33 cellular contexts compared by ENCODE assay signal in genomic region chr13:61766667-61767058, GRCh38.
"Had no signal": no experiment of that assay in that cellular context is flagged by ENCODE, and none has a peak within 500 bp of the region (broad histone marks: within the 10 kb centered on the region; RNA-seq: fewer than 3 reads in every experiment).

No MANE protein-coding gene starts in this region.

- H3K27ac ChIP-seq: ascending aorta, breast epithelium, cardiac muscle cell, colonic mucosa, esophagus muscularis mucosa, gastroesophageal sphincter, WERI-Rb-1 had no signal

- H3K4me1 ChIP-seq: ascending aorta, breast epithelium, colonic mucosa, esophagus muscularis mucosa, gastroesophageal sphincter had no signal

- H3K4me1 Mint-ChIP-seq: activated CD4-positive, alpha-beta T cell treated with anti-CD3 and anti-CD28 coated beads for 36 hours; activated CD4-positive, alpha-beta T cell treated with anti-CD3 and anti-CD28 coated beads, Interleukin-2, amount 10 ng/mL, durations not matched to agents 24 days and 14 days; activated CD8-positive, alpha-beta memory T cell treated with anti-CD3 and anti-CD28 coated beads, Interleukin-2, amount 10 ng/mL, durations not matched to agents 7 days and 5 days; activated naive CD4-positive, alpha-beta T cell treated with anti-CD3 and anti-CD28 coated beads, Interleukin-2, amount 10 ng/mL, durations not matched to agents 7 days and 5 days; activated naive CD8-positive, alpha-beta T cell treated with anti-CD3 and anti-CD28 coated beads, Interleukin-2, amount 10 ng/mL, durations not matched to agents 7 days and 5 days; brain; T-helper 17 cell had no signal

- H3K27me3 ChIP-seq: ascending aorta, breast epithelium, cardiac muscle cell, colonic mucosa, esophagus muscularis mucosa, gastroesophageal sphincter had no signal

- H3K9me3 Mint-ChIP-seq: activated CD4-positive, alpha-beta T cell treated with anti-CD3 and anti-CD28 coated beads, Interleukin-2, amount 10 ng/mL, durations not matched to agents 24 days and 14 days had no signal

- ATAC-seq: activated CD4-positive, alpha-beta T cell treated with anti-CD3 and anti-CD28 coated beads for 36 hours; activated CD8-positive, alpha-beta memory T cell treated with anti-CD3 and anti-CD28 coated beads, Interleukin-2, amount 10 ng/mL, durations not matched to agents 7 days and 5 days; activated CD8-positive, alpha-beta T cell treated with anti-CD3 and anti-CD28 coated beads, Interleukin-2, amount 10 ng/mL, durations not matched to agents 7 days and 5 days; activated naive CD4-positive, alpha-beta T cell treated with anti-CD3 and anti-CD28 coated beads, Interleukin-2, amount 50 U/mL, for 72 hours; gastroesophageal sphincter; T-helper 17 cell had no signal

- H3K27ac Mint-ChIP-seq: activated CD4-positive, alpha-beta memory T cell treated with anti-CD3 and anti-CD28 coated beads for 36 hours; activated CD4-positive, alpha-beta T cell treated with anti-CD3 and anti-CD28 coated beads for 36 hours; activated CD4-positive, alpha-beta T cell treated with anti-CD3 and anti-CD28 coated beads, Interleukin-2, amount 10 ng/mL, durations not matched to agents 24 days and 14 days; activated CD8-positive, alpha-beta memory T cell treated with anti-CD3 and anti-CD28 coated beads, Interleukin-2, amount 10 ng/mL, durations not matched to agents 7 days and 5 days; activated CD8-positive, alpha-beta T cell treated with anti-CD3 and anti-CD28 coated beads, Interleukin-2, amount 10 ng/mL, durations not matched to agents 7 days and 5 days; activated naive CD4-positive, alpha-beta T cell treated with anti-CD3 and anti-CD28 coated beads, Interleukin-2, amount 10 ng/mL, durations not matched to agents 7 days and 5 days; activated naive CD4-positive, alpha-beta T cell treated with anti-CD3 and anti-CD28 coated beads, Interleukin-2, amount 50 U/mL, for 72 hours; activated naive CD8-positive, alpha-beta T cell treated with anti-CD3 and anti-CD28 coated beads, Interleukin-2, amount 10 ng/mL, durations not matched to agents 7 days and 5 days; activated T-helper 1 cell treated with anti-CD3 and anti-CD28 coated beads, Interleukin-12 subunit alpha, Interleukin-12 subunit beta, Interleukin-2, Interleukin-4 antibody, amounts not matched to agents 30 ng/mL and 10 ng/mL and 1 ng/mL, durations not matched to agents 14 hours and 24 hours and 36 hours; activated T-helper 2 cell treated with anti-CD3 and anti-CD28 coated beads, Interferon-gamma antibody, Interleukin-2, Interleukin-4, amounts not matched to agents 10 μg/mL and 5 μg/mL and 100 μg/mL, durations not matched to agents 14 hours and 24 hours and 36 hours; brain; T-helper 17 cell; T-helper 2 cell treated with Interferon-gamma antibody and Interleukin-4, amounts not matched to agents 5 μg/mL and 100 μg/mL, for 36 hours had no signal

- H3K9me3 ChIP-seq: breast epithelium, colonic mucosa had no signal

- H3K36me3 Mint-ChIP-seq: activated CD4-positive, alpha-beta memory T cell treated with anti-CD3 and anti-CD28 coated beads for 36 hours; activated CD8-positive, alpha-beta memory T cell treated with anti-CD3 and anti-CD28 coated beads, Interleukin-2, amount 10 ng/mL, durations not matched to agents 7 days and 5 days; activated naive CD4-positive, alpha-beta T cell treated with anti-CD3 and anti-CD28 coated beads, Interleukin-2, amount 10 ng/mL, durations not matched to agents 7 days and 5 days; activated naive CD4-positive, alpha-beta T cell treated with anti-CD3 and anti-CD28 coated beads, Interleukin-2, amount 50 U/mL, for 72 hours; activated naive CD8-positive, alpha-beta T cell treated with anti-CD3 and anti-CD28 coated beads, Interleukin-2, amount 10 ng/mL, durations not matched to agents 7 days and 5 days; brain had no signal

- H3K4me3 ChIP-seq: ascending aorta, breast epithelium, cardiac muscle cell, colonic mucosa, esophagus muscularis mucosa, gastroesophageal sphincter had no signal

- H3K4me3 Mint-ChIP-seq: activated CD4-positive, alpha-beta memory T cell treated with anti-CD3 and anti-CD28 coated beads for 36 hours; activated CD4-positive, alpha-beta T cell treated with anti-CD3 and anti-CD28 coated beads for 36 hours; activated CD4-positive, alpha-beta T cell treated with anti-CD3 and anti-CD28 coated beads, Interleukin-2, amount 10 ng/mL, durations not matched to agents 24 days and 14 days; activated CD8-positive, alpha-beta memory T cell treated with anti-CD3 and anti-CD28 coated beads, Interleukin-2, amount 10 ng/mL, durations not matched to agents 7 days and 5 days; activated CD8-positive, alpha-beta T cell treated with anti-CD3 and anti-CD28 coated beads, Interleukin-2, amount 10 ng/mL, durations not matched to agents 7 days and 5 days; activated naive CD4-positive, alpha-beta T cell treated with anti-CD3 and anti-CD28 coated beads, Interleukin-2, amount 10 ng/mL, durations not matched to agents 7 days and 5 days; activated naive CD8-positive, alpha-beta T cell treated with anti-CD3 and anti-CD28 coated beads, Interleukin-2, amount 10 ng/mL, durations not matched to agents 7 days and 5 days; activated T-helper 1 cell treated with anti-CD3 and anti-CD28 coated beads, Interleukin-12 subunit alpha, Interleukin-12 subunit beta, Interleukin-2, Interleukin-4 antibody, amounts not matched to agents 30 ng/mL and 10 ng/mL and 1 ng/mL, durations not matched to agents 14 hours and 24 hours and 36 hours; brain; T-helper 17 cell; T-helper 2 cell treated with Interferon-gamma antibody and Interleukin-4, amounts not matched to agents 5 μg/mL and 100 μg/mL, for 36 hours had no signal

- DNase-seq: activated CD4-positive, alpha-beta memory T cell treated with anti-CD3 and anti-CD28 coated beads for 36 hours; activated CD4-positive, alpha-beta T cell treated with anti-CD3 and anti-CD28 coated beads for 36 hours; activated CD4-positive, alpha-beta T cell treated with anti-CD3 and anti-CD28 coated beads, Interleukin-2, amount 10 ng/mL, durations not matched to agents 24 days and 14 days; activated CD4-positive, CD25-positive, alpha-beta regulatory T cell; activated CD4-positive, CD25-positive, alpha-beta regulatory T cell treated with anti-CD3 and anti-CD28 coated beads, Interleukin-2, amount 50 U/mL, for 72 hours; activated CD8-positive, alpha-beta memory T cell treated with anti-CD3 and anti-CD28 coated beads, Interleukin-2, amount 10 ng/mL, durations not matched to agents 7 days and 5 days; activated CD8-positive, alpha-beta memory T cell treated with anti-CD3 and anti-CD28 coated beads, Interleukin-2, amount 50 U/mL, for 4 hours; activated CD8-positive, alpha-beta T cell treated with anti-CD3 and anti-CD28 coated beads, Interleukin-2, amount 10 ng/mL, durations not matched to agents 7 days and 5 days; activated effector memory CD4-positive, alpha-beta T cell treated with anti-CD3 and anti-CD28 coated beads, Interleukin-2, amount 50 U/mL, for 16 hours; activated naive CD4-positive, alpha-beta T cell treated with anti-CD3 and anti-CD28 coated beads, Interleukin-2, amount 10 ng/mL, durations not matched to agents 7 days and 5 days; activated naive CD8-positive, alpha-beta T cell treated with anti-CD3 and anti-CD28 coated beads, Interleukin-2, amount 10 ng/mL, durations not matched to agents 7 days and 5 days; activated T-cell treated with anti-CD3 and anti-CD28 coated beads, Interleukin-2, amount 50 U/mL, for 1 hour; activated T-cell treated with anti-CD3 and anti-CD28 coated beads, Interleukin-2, amount 50 U/mL, for 48 hours; central memory CD4-positive, alpha-beta T cell; cerebellar nuclear complex; colonic mucosa; effector CD8-positive, alpha-beta T cell; erythroblast; foreskin melanocyte; T-helper 1 cell; T-helper 17 cell; T1000; WERI-Rb-1 had no signal

- H3K36me3 ChIP-seq: ascending aorta, breast epithelium, cardiac muscle cell, colonic mucosa, esophagus muscularis mucosa, gastroesophageal sphincter, WERI-Rb-1 had no signal

- H3K27me3 Mint-ChIP-seq: activated CD4-positive, alpha-beta memory T cell treated with anti-CD3 and anti-CD28 coated beads for 36 hours; activated CD4-positive, alpha-beta T cell treated with anti-CD3 and anti-CD28 coated beads for 36 hours; activated CD4-positive, alpha-beta T cell treated with anti-CD3 and anti-CD28 coated beads, Interleukin-2, amount 10 ng/mL, durations not matched to agents 24 days and 14 days; activated CD8-positive, alpha-beta memory T cell treated with anti-CD3 and anti-CD28 coated beads, Interleukin-2, amount 10 ng/mL, durations not matched to agents 7 days and 5 days; activated naive CD4-positive, alpha-beta T cell treated with anti-CD3 and anti-CD28 coated beads, Interleukin-2, amount 10 ng/mL, durations not matched to agents 7 days and 5 days; activated naive CD8-positive, alpha-beta T cell treated with anti-CD3 and anti-CD28 coated beads, Interleukin-2, amount 10 ng/mL, durations not matched to agents 7 days and 5 days; brain; T-helper 17 cell had no signal
